In the genomic region with DNA sequence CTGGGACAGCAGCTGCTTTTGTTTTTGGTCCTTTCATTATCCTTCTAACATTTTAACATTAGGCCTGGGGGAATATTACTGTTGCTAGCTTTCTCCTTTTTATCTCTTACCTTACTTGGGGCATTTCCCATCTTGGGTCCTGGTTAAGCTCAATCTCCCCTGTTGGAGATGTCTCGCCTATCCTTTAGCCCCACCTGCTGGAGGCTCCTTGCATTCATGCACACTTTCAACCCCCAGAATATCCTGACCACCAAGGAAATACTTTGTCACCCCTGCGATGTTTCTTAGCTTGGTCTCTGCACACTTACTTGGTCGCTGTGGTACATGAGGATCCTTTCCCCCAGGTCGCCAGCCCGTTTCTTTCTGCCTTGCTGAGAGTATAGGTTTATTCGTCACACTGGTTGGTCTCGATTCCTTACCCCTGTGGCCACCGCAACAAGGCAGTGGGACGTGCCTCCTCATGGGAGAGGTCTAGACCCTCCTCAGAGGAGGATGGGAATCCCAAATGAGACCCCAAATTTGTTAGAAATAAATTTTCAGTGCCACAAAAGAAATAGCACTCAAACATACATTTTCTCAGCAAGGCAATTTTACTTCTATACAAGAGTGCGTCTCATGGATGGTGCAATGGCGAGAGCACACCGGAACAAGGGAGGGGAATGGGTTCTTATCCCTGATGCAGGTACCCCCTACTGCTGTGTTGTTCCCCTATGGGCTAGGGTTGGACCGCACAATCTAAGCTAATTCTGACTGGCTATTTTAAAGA, we compare ENCODE assay signal across 1 cellular context.
TF ChIP-seq lines count a peak whose summit lies in the region.

No MANE protein-coding gene starts in this region.

TF ChIP-seq in H1, 55 proteins besides CTCF, POLR2A, EP300 and RAD21:
- no peak for TF ChIP-seq RXRA (IDR thresholded peaks at IDR 0.05; ENCODE audit: insufficient read depth, low read depth, low read length)
- no peak for TF ChIP-seq TBP (IDR thresholded peaks at IDR 0.05; ENCODE audit: low read depth, low read length)
- TF ChIP-seq, protein P1, sequence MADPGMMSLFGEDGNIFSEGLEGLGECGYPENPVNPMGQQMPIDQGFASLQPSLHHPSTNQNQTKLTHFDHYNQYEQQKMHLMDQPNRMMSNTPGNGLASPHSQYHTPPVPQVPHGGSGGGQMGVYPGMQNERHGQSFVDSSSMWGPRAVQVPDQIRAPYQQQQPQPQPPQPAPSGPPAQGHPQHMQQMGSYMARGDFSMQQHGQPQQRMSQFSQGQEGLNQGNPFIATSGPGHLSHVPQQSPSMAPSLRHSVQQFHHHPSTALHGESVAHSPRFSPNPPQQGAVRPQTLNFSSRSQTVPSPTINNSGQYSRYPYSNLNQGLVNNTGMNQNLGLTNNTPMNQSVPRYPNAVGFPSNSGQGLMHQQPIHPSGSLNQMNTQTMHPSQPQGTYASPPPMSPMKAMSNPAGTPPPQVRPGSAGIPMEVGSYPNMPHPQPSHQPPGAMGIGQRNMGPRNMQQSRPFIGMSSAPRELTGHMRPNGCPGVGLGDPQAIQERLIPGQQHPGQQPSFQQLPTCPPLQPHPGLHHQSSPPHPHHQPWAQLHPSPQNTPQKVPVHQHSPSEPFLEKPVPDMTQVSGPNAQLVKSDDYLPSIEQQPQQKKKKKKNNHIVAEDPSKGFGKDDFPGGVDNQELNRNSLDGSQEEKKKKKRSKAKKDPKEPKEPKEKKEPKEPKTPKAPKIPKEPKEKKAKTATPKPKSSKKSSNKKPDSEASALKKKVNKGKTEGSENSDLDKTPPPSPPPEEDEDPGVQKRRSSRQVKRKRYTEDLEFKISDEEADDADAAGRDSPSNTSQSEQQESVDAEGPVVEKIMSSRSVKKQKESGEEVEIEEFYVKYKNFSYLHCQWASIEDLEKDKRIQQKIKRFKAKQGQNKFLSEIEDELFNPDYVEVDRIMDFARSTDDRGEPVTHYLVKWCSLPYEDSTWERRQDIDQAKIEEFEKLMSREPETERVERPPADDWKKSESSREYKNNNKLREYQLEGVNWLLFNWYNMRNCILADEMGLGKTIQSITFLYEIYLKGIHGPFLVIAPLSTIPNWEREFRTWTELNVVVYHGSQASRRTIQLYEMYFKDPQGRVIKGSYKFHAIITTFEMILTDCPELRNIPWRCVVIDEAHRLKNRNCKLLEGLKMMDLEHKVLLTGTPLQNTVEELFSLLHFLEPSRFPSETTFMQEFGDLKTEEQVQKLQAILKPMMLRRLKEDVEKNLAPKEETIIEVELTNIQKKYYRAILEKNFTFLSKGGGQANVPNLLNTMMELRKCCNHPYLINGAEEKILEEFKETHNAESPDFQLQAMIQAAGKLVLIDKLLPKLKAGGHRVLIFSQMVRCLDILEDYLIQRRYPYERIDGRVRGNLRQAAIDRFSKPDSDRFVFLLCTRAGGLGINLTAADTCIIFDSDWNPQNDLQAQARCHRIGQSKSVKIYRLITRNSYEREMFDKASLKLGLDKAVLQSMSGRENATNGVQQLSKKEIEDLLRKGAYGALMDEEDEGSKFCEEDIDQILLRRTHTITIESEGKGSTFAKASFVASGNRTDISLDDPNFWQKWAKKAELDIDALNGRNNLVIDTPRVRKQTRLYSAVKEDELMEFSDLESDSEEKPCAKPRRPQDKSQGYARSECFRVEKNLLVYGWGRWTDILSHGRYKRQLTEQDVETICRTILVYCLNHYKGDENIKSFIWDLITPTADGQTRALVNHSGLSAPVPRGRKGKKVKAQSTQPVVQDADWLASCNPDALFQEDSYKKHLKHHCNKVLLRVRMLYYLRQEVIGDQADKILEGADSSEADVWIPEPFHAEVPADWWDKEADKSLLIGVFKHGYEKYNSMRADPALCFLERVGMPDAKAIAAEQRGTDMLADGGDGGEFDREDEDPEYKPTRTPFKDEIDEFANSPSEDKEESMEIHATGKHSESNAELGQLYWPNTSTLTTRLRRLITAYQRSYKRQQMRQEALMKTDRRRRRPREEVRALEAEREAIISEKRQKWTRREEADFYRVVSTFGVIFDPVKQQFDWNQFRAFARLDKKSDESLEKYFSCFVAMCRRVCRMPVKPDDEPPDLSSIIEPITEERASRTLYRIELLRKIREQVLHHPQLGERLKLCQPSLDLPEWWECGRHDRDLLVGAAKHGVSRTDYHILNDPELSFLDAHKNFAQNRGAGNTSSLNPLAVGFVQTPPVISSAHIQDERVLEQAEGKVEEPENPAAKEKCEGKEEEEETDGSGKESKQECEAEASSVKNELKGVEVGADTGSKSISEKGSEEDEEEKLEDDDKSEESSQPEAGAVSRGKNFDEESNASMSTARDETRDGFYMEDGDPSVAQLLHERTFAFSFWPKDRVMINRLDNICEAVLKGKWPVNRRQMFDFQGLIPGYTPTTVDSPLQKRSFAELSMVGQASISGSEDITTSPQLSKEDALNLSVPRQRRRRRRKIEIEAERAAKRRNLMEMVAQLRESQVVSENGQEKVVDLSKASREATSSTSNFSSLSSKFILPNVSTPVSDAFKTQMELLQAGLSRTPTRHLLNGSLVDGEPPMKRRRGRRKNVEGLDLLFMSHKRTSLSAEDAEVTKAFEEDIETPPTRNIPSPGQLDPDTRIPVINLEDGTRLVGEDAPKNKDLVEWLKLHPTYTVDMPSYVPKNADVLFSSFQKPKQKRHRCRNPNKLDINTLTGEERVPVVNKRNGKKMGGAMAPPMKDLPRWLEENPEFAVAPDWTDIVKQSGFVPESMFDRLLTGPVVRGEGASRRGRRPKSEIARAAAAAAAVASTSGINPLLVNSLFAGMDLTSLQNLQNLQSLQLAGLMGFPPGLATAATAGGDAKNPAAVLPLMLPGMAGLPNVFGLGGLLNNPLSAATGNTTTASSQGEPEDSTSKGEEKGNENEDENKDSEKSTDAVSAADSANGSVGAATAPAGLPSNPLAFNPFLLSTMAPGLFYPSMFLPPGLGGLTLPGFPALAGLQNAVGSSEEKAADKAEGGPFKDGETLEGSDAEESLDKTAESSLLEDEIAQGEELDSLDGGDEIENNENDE (IDR thresholded peaks at IDR 0.05; ENCODE audit: insufficient replicate concordance, low read length), result no peak
- TF ChIP-seq MAX (IDR thresholded peaks at IDR 0.05), result no peak
- no peak for TF ChIP-seq RFX5 (IDR thresholded peaks at IDR 0.05; ENCODE audit: borderline replicate concordance, low read depth, low read length)
- TF ChIP-seq RNF2 (IDR thresholded peaks at IDR 0.05; ENCODE audit: borderline replicate concordance, low read depth, low read length, missing control alignments, poor library complexity, severe bottlenecking), result no peak
- TF ChIP-seq SP4 (IDR thresholded peaks at IDR 0.05; ENCODE audit: low read length), result no peak
- TF ChIP-seq CBX8 (IDR thresholded peaks at IDR 0.05; ENCODE audit: borderline replicate concordance, low read depth, low read length), result no peak
- TF ChIP-seq, protein P2, sequence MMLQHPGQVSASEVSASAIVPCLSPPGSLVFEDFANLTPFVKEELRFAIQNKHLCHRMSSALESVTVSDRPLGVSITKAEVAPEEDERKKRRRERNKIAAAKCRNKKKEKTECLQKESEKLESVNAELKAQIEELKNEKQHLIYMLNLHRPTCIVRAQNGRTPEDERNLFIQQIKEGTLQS (IDR thresholded peaks at IDR 0.05; ENCODE audit: insufficient read depth, low read depth, low read length), result no peak
- TF ChIP-seq POU5F1 (IDR thresholded peaks at IDR 0.05; ENCODE audit: low read depth, low read length), result no peak
- TF ChIP-seq KDM1A (IDR thresholded peaks at IDR 0.05; ENCODE audit: borderline replicate concordance, low read length), result no peak
- no peak for TF ChIP-seq SIX5 (IDR thresholded peaks at IDR 0.05; ENCODE audit: low read depth, low read length)
